Comparison of ENCODE assay signal across 16 cellular contexts in genomic region chr3:150749218-150749617, GRCh38. TPM values are rescaled to one million over a fixed set of nuclear protein-coding genes. Genes with fewer than 3 reads are reported as not detected.
DNase-seq lines count a peak whose midpoint lies in the region; ATAC-seq and TF ChIP-seq lines count a peak whose summit lies in the region.
"Had no signal": no experiment of that assay in that cellular context is flagged by ENCODE, and none has a peak within 500 bp of the region (broad histone marks: within the 10 kb centered on the region; RNA-seq: fewer than 3 reads in every experiment).

No MANE protein-coding gene starts in this region.

- peaks cover 16% of the 10 kb centered on the region for H3F3A ChIP-seq in GM23248 (ENCODE audit: insufficient read depth)

- H3K27ac ChIP-seq in GM23248 (peak overlapping the region; percentile 30; the same call in 1 of the 2 replicates), right lobe of liver (peak overlapping the region in 2 of 3 donors; percentile 33 to 94)

- 73 to 74% methylated on average over 6 of the region's 6 CpGs for WGBS in GM23248 (ENCODE audit: low coverage in 1 of 2, low lambda C conversion rate in 2 of 2, missing lambda C conversion rate in 2 of 2), 2 experiments
- WGBS in right lobe of liver (ENCODE audit: insufficient coverage, low coverage, low lambda C conversion rate, missing lambda C conversion rate): 39% methylated on average over 6 of the region's 6 CpGs

- H3K27me3 Mint-ChIP-seq in activated CD4-positive, alpha-beta T cell treated with anti-CD3 and anti-CD28 coated beads, Interleukin-2, amount 10 ng/mL, durations not matched to agents 24 days and 14 days: no peaks in the 10 kb centered on the region

- no peaks in the 10 kb centered on the region for H3K27me3 ChIP-seq in GM23248 (replicated peaks; ENCODE audit: insufficient read depth)
- H3K27me3 ChIP-seq in adipocyte (replicated peaks; ENCODE audit: control insufficient read depth, insufficient read depth, low read length): no peaks in the 10 kb centered on the region
- no peaks in the 10 kb centered on the region for H3K27me3 ChIP-seq in right lobe of liver

- no peak overlapping the region for H2AFZ ChIP-seq in GM23248

- peak; percentile 44 to 79 (median 64) for ATAC-seq in right lobe of liver
- no peak for ATAC-seq in HG03439 (IDR thresholded peaks at IDR 0.05; ENCODE audit: unreplicated experiment)
- no peak for ATAC-seq in HG03175 (IDR thresholded peaks at IDR 0.05; ENCODE audit: unreplicated experiment)

- H3K9ac ChIP-seq in GM23248 (peak overlapping the region; percentile 16; the same call in 1 of the 2 replicates), adipocyte (ENCODE audit: low read length) (no peak overlapping the region)

- H3K27ac Mint-ChIP-seq in activated CD4-positive, alpha-beta T cell treated with anti-CD3 and anti-CD28 coated beads, Interleukin-2, amount 10 ng/mL, durations not matched to agents 24 days and 14 days: peak overlapping the region; percentile 26
- H3K27ac Mint-ChIP-seq: H9 had no signal

- in situ Hi-C loops in GM23248 (cut with MboI): no loop called here

- H3K4me3 Mint-ChIP-seq in activated CD4-positive, alpha-beta T cell treated with anti-CD3 and anti-CD28 coated beads, Interleukin-2, amount 10 ng/mL, durations not matched to agents 24 days and 14 days: no peak overlapping the region
- H3K4me3 Mint-ChIP-seq: H9 had no signal

- H3K4me1 ChIP-seq in GM23248 (ENCODE audit: insufficient read depth) (peaks cover 28% of the 10 kb centered on the region), adipocyte (ENCODE audit: control insufficient read depth, insufficient read depth, low read length) (peaks cover 39% of the 10 kb centered on the region), right lobe of liver (peaks cover 0 to 97% (median 45%) of the 10 kb centered on the region in 4 donors)

- peaks cover 71% of the 10 kb centered on the region for H3K4me1 Mint-ChIP-seq in activated CD4-positive, alpha-beta T cell treated with anti-CD3 and anti-CD28 coated beads, Interleukin-2, amount 10 ng/mL, durations not matched to agents 24 days and 14 days

- intact Hi-C loops in activated CD4-positive, alpha-beta T cell treated with anti-CD3 and anti-CD28 coated beads, Interleukin-2, amount 10 ng/mL, durations not matched to agents 24 days and 14 days (cut with micrococcal nuclease): no loop called here
- intact Hi-C loops in right lobe of liver (cut with DNase I): no loop called here

- peaks cover 100% of the 10 kb centered on the region for H3K79me2 ChIP-seq in GM23248 (ENCODE audit: insufficient read depth)

- no peak overlapping the region for H3K4me3 ChIP-seq in GM23248
- H3K4me3 ChIP-seq in adipocyte (ENCODE audit: low read length): peak overlapping the region; percentile 1
- H3K4me3 ChIP-seq in right lobe of liver: peak overlapping the region in 1 of 3 donors; percentile 2

- DNase-seq in activated CD4-positive, alpha-beta T cell treated with anti-CD3 and anti-CD28 coated beads, Interleukin-2, amount 10 ng/mL, durations not matched to agents 24 days and 14 days: no peak
- no peak for DNase-seq in activated CD4-positive, alpha-beta T cell treated with anti-CD3 and anti-CD28 coated beads for 48 hours
- DNase-seq in GM23248 (no peak), adipocyte (ENCODE audit: low read depth) (no peak), right lobe of liver (peak in 2 of 3 donors; percentile 72 to 79), OCI-M1 (lab: John Stamatoyannopoulos, UW) (no peak)
- DNase-seq: C1 segment of cervical spinal cord, COR-L47, H9, Kasumi-1, NCI-H187 treated with DMSO at 0.1 percent for 48 hours, NCI-H2171 treated with DMSO at 0.1 percent for 48 hours, NCI-H510A, NCI-H82 had no signal

- peaks cover 75% of the 10 kb centered on the region for H3K36me3 Mint-ChIP-seq in activated CD4-positive, alpha-beta T cell treated with anti-CD3 and anti-CD28 coated beads, Interleukin-2, amount 10 ng/mL, durations not matched to agents 24 days and 14 days (ENCODE audit: low read depth)

- H3K36me3 ChIP-seq in GM23248 (ENCODE audit: low read depth) (no peaks in the 10 kb centered on the region; the same call in 1 of the 2 replicates), adipocyte (ENCODE audit: control insufficient read depth, insufficient read depth, low read length, severe bottlenecking) (peaks cover 12% of the 10 kb centered on the region), right lobe of liver (no peaks in the 10 kb centered on the region)

- no peak for TF ChIP-seq CTCF in right lobe of liver (IDR thresholded peaks at IDR 0.05)

- H3K9me3 Mint-ChIP-seq in activated CD4-positive, alpha-beta T cell treated with anti-CD3 and anti-CD28 coated beads, Interleukin-2, amount 10 ng/mL, durations not matched to agents 24 days and 14 days: peaks cover 4% of the 10 kb centered on the region
- H3K9me3 Mint-ChIP-seq: H9 had no signal

- no peak overlapping the region for H3K4me2 ChIP-seq in GM23248 (ENCODE audit: unreplicated experiment)

- peaks cover 32% of the 10 kb centered on the region; the same call in 1 of the 2 replicates for H4K20me1 ChIP-seq in GM23248 (ENCODE audit: insufficient read depth)

- H3K9me2 ChIP-seq in GM23248 (ENCODE audit: insufficient read depth): no peaks in the 10 kb centered on the region

- TF ChIP-seq POLR2A in right lobe of liver (IDR thresholded peaks at IDR 0.05): no peak

- H3K9me3 ChIP-seq in GM23248 (ENCODE audit: low read depth): no peaks in the 10 kb centered on the region
- no peaks in the 10 kb centered on the region for H3K9me3 ChIP-seq in adipocyte (ENCODE audit: control insufficient read depth, low read length)
- H3K9me3 ChIP-seq in right lobe of liver: no peaks in the 10 kb centered on the region

RNA-seq across cellular contexts. Expression of gene SIAH2, which starts 13.8 kb away (rescaled TPM):
- 130 and 133 TPM in 2 replicates for total RNA-seq in activated CD4-positive, alpha-beta T cell treated with anti-CD3 and anti-CD28 coated beads, Interleukin-2, amount 10 ng/mL, durations not matched to agents 24 days and 14 days
- total RNA-seq in GM23248 (2014; rRNA removed; shearing (Covaris generic)): 37.4 and 84.7 TPM in 2 replicates
- polyA plus RNA-seq in GM23248 (2016; fragmentation: Nextera tagmentation; extraction: Ambion mirVana): 27.2 and 29.3 TPM in 2 replicates
- 10 to 100 TPM; 20.5 to 53.0 (median 36.5) TPM for total RNA-seq in right lobe of liver

RNA-seq across cellular contexts. Expression of gene ERICH6, which starts 45.5 kb away (rescaled TPM):
- total RNA-seq in activated CD4-positive, alpha-beta T cell treated with anti-CD3 and anti-CD28 coated beads, Interleukin-2, amount 10 ng/mL, durations not matched to agents 24 days and 14 days: not detected in 2 replicates
- total RNA-seq in GM23248 (2014; rRNA removed; shearing (Covaris generic)): not detected in 2 replicates
- polyA plus RNA-seq in GM23248 (2016; fragmentation: Nextera tagmentation; extraction: Ambion mirVana): 0.13 TPM in 1 of 2 replicates, not detected in the other
- total RNA-seq in right lobe of liver: under 1 TPM in 1 of 6 experiments, not detected in 5; 0.49 TPM
- total RNA-seq: H9 had no signal

Comparison
In these comparisons a context has a peak if more than half of its experiments do, and no peak if none do; other contexts are left out.
1. DNase-seq: peak in right lobe of liver (2 of 3); none in activated CD4-positive, alpha-beta T cell treated with anti-CD3 and anti-CD28 coated beads, Interleukin-2, amount 10 ng/mL, durations not matched to agents 24 days and 14 days (single experiment), activated CD4-positive, alpha-beta T cell treated with anti-CD3 and anti-CD28 coated beads for 48 hours (single experiment), GM23248 (single experiment), adipocyte (single experiment) and OCI-M1 (single experiment).
2. ATAC-seq: peak in right lobe of liver (4 of 4); none in HG03439 (single experiment) and HG03175 (single experiment).